ENCODE assay signal across 9 cellular contexts in the genomic region with DNA sequence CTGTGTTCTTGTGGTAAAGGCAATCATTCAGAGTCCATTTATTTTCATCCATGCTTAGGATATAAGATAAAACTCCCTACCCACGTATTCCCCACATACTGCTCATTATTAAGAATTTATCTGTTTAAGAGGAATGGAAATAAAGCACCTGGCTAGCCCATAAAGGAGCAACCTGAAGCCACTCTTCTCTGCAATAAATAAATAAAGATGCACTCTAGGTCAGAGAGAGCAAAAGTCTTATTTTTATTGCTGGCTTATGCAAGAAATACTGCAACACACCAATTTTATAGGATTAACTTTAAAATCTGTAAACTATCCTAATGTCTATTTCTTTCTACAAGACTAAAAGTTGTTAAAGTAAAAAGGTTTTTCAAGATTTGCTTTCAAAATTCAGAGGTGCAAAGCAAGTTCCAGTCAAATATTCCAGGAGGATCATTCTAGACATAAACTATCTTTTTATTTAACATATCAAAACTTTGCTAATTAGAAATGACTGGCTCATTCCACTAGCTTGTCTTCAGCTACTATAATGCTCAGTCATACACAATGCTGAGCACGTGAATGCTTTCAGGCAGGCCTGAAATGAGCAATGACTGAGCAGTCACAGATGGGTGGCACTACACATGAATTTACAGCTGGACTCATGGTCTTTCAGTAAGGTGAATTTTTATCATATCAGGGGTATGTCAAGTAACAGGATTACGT. TPM values are rescaled to one million over a fixed set of nuclear protein-coding genes. Genes with fewer than 3 reads are reported as not detected.
DNase-seq lines count a peak whose midpoint lies in the region; ATAC-seq and TF ChIP-seq lines count a peak whose summit lies in the region.
"Had no signal": no experiment of that assay in that cellular context is flagged by ENCODE, and none has a peak within 500 bp of the region (broad histone marks: within the 10 kb centered on the region; RNA-seq: fewer than 3 reads in every experiment).

No MANE protein-coding gene starts in this region.

- TF ChIP-seq CTCF in nephron (IDR thresholded peaks at IDR 0.05; ENCODE audit: unreplicated experiment in 3 of 3) (no peak), esophagus squamous epithelium (IDR thresholded peaks at IDR 0.05) (no peak)

- H3K36me3 Mint-ChIP-seq in nephron (ENCODE audit: low read depth) = peaks cover 39% of the 10 kb centered on the region
- no peaks in the 10 kb centered on the region for H3K36me3 Mint-ChIP-seq in activated T-cell treated with anti-CD3 and anti-CD28 coated beads, Interleukin-2, amount 50 U/mL, for 4 hours (ENCODE audit: insufficient read depth)

- ATAC-seq in esophagus mucosa (peak; percentile 62), GM18517 (IDR thresholded peaks at IDR 0.05; ENCODE audit: unreplicated experiment) (no peak)
- ATAC-seq in activated T-cell treated with anti-CD3 and anti-CD28 coated beads, Interleukin-2, amount 50 U/mL, for 4 hours = no peak

- DNase-seq in EH (ENCODE audit: low read depth) (peak; percentile 57), NCI-H526 treated with DMSO at 0.1 percent for 48 hours (lab: John Stamatoyannopoulos, UW) (peak; percentile 15), esophagus squamous epithelium (lab: John Stamatoyannopoulos, UW) (no peak), NCI-H146 (lab: John Stamatoyannopoulos, UW) (no peak)
- DNase-seq in activated T-cell treated with anti-CD3 and anti-CD28 coated beads, Interleukin-2, amount 50 U/mL, for 4 hours = no peak
- DNase-seq: activated CD4-positive, alpha-beta T cell treated with anti-CD3 and anti-CD28 coated beads, Interleukin-2, amount 50 U/mL, for 4 hours had no signal

- no peak overlapping the region for H3K4me3 ChIP-seq in esophagus squamous epithelium

- peaks cover 5 to 90% (median 24%) of the 10 kb centered on the region in 3 donors for H3K4me1 ChIP-seq in esophagus squamous epithelium

- no peaks in the 10 kb centered on the region for H3K27me3 ChIP-seq in esophagus squamous epithelium

- peak overlapping the region; percentile 10 to 59 (median 44) for H3K4me3 Mint-ChIP-seq in nephron
- H3K4me3 Mint-ChIP-seq in activated T-cell treated with anti-CD3 and anti-CD28 coated beads, Interleukin-2, amount 50 U/mL, for 4 hours = no peak overlapping the region

- intact Hi-C loops in esophagus squamous epithelium (cut with DNase I) = no loop called here

- no peaks in the 10 kb centered on the region for H3K27me3 Mint-ChIP-seq in nephron (ENCODE audit: low read depth)
- peaks cover 75% of the 10 kb centered on the region for H3K27me3 Mint-ChIP-seq in activated T-cell treated with anti-CD3 and anti-CD28 coated beads, Interleukin-2, amount 50 U/mL, for 4 hours (ENCODE audit: low read depth)

- 51 to 52% methylated on average over 3 of the region's 3 CpGs for WGBS in esophagus squamous epithelium, 2 donors

- peak overlapping the region in 1 of 4 donors; percentile 10 for H3K27ac ChIP-seq in esophagus squamous epithelium

- H3K9me3 ChIP-seq in esophagus squamous epithelium = no peaks in the 10 kb centered on the region

- peaks cover 5% of the 10 kb centered on the region for H3K9me3 Mint-ChIP-seq in nephron
- H3K9me3 Mint-ChIP-seq in activated T-cell treated with anti-CD3 and anti-CD28 coated beads, Interleukin-2, amount 50 U/mL, for 4 hours = peaks cover 14% of the 10 kb centered on the region

- no peak for TF ChIP-seq POLR2A in esophagus squamous epithelium (IDR thresholded peaks at IDR 0.05)

- no peaks in the 10 kb centered on the region for H3K36me3 ChIP-seq in esophagus squamous epithelium

- H3K4me1 Mint-ChIP-seq in nephron = peaks cover 59% of the 10 kb centered on the region
- no peaks in the 10 kb centered on the region for H3K4me1 Mint-ChIP-seq in activated T-cell treated with anti-CD3 and anti-CD28 coated beads, Interleukin-2, amount 50 U/mL, for 4 hours (ENCODE audit: low read depth)

- peak overlapping the region; percentile 41 to 72 (median 56) for H3K27ac Mint-ChIP-seq in nephron

RNA-seq across cellular contexts. Expression of a gene that starts 7.1 kb away (rescaled TPM):
- total RNA-seq in esophagus mucosa (118 TPM), esophagus squamous epithelium (100 to 1,000 TPM in 3 of 4 donors, 10 to 100 TPM in 1; 69.6 to 142 (median 119) TPM)
- under 1 TPM; 0.22 to 0.71 (median 0.24) TPM for total RNA-seq in activated T-cell treated with anti-CD3 and anti-CD28 coated beads, Interleukin-2, amount 50 U/mL, for 4 hours

Comparison
In these comparisons a context has a peak if more than half of its experiments do, and no peak if none do; other contexts are left out.
1. DNase-seq: peak in EH (single experiment) and NCI-H526 treated with DMSO at 0.1 percent for 48 hours (single experiment); none in esophagus squamous epithelium (single experiment), activated T-cell treated with anti-CD3 and anti-CD28 coated beads, Interleukin-2, amount 50 U/mL, for 4 hours (single experiment) and NCI-H146 (single experiment).
2. RNA of a gene that starts 7.1 kb away (total RNA-seq): 69.6 to 142 TPM in esophagus squamous epithelium and 118 TPM in esophagus mucosa (single experiment); 0.22 to 0.71 TPM in activated T-cell treated with anti-CD3 and anti-CD28 coated beads, Interleukin-2, amount 50 U/mL, for 4 hours; every median in the first group is over 10 times any median in the second.